In the genomic region with DNA sequence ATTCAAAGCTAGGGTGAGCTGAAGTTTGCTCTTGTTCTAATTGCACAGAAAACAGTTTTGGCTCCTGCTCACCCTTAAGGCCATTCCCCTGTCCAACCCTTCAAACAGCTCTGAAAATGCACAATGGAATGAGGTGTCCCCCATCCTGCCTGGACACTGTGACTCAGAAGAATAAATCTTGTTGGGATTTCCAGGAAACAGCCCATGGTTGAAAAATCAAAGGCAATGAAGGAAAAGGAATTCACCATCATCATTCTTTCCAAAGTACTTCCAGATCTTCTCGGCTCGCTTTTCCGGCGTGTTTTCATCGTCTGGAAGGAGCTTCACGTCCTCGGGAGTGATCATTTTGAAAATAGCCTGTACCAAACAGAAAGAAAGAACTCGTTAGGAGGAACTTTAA, we compare ENCODE assay signal across 18 cellular contexts. TPM values are rescaled to one million over a fixed set of nuclear protein-coding genes. Genes with fewer than 3 reads are reported as not detected.
DNase-seq lines count a peak whose midpoint lies in the region; ATAC-seq and TF ChIP-seq lines count a peak whose summit lies in the region.
"Had no signal": no experiment of that assay in that cellular context is flagged by ENCODE, and none has a peak within 500 bp of the region (broad histone marks: within the 10 kb centered on the region; RNA-seq: fewer than 3 reads in every experiment).

No MANE protein-coding gene starts in this region.

- DNase-seq in HS-5 (ENCODE audit: low read depth) (peak; percentile 68), astrocyte of the spinal cord (ENCODE audit: low read depth, low spot score) (peak; percentile 51), mucosa of descending colon (no peak), aorta (no peak), NCI-H524 (lab: John Stamatoyannopoulos, UW) (no peak), HCEC 1CT (no peak), NCI-H345 (lab: John Stamatoyannopoulos, UW) (no peak)
- DNase-seq: activated T-cell treated with anti-CD3 and anti-CD28 coated beads for 4 hours, anterior cingulate cortex, Calu3, midbrain, NCI-H1105 treated with DMSO at 0.1 percent for 48 hours, NCI-H510A treated with DMSO at 0.1 percent for 48 hours, SHP77 treated with DMSO at 0.1 percent for 48 hours had no signal

- H3K36me3 ChIP-seq in mucosa of descending colon (ENCODE audit: low read depth): no peaks in the 10 kb centered on the region
- no peaks in the 10 kb centered on the region for H3K36me3 ChIP-seq in aorta (ENCODE audit: control insufficient read depth in 1 of 2, insufficient read depth in 2 of 2, low read length in 1 of 2)

- H3K27me3 ChIP-seq in aorta (ENCODE audit: control insufficient read depth in 1 of 2, insufficient read depth in 2 of 2, low read length in 1 of 2): no peaks in the 10 kb centered on the region

- intact Hi-C loops in mucosa of descending colon (cut with DNase I, micrococcal nuclease) (no loop called here), aorta (cut with DNase I) (no loop called here)

- no peaks in the 10 kb centered on the region for H3K4me1 ChIP-seq in mucosa of descending colon (ENCODE audit: low read depth)
- H3K4me1 ChIP-seq in aorta (ENCODE audit: control insufficient read depth in 1 of 2, insufficient read depth in 2 of 2, low read length in 2 of 2): no peaks in the 10 kb centered on the region

- TF ChIP-seq CTCF in astrocyte of the spinal cord (IDR thresholded peaks at IDR 0.05; ENCODE audit: low read depth, low read length) (no peak), mucosa of descending colon (IDR thresholded peaks at IDR 0.05) (no peak)

- H3K4me3 ChIP-seq in astrocyte of the spinal cord (ENCODE audit: low read depth, low read length) (no peak overlapping the region), mucosa of descending colon (no peak overlapping the region), aorta (ENCODE audit: low read length in 2 of 2) (no peak overlapping the region)

- ATAC-seq in mucosa of descending colon (peak; percentile 18), aorta (ENCODE audit: low FRiP score) (peak; percentile 51)

- no peaks in the 10 kb centered on the region for H3K9me3 ChIP-seq in mucosa of descending colon
- no peaks in the 10 kb centered on the region for H3K9me3 ChIP-seq in aorta (ENCODE audit: control insufficient read depth, low read length)

- H3K27ac ChIP-seq in aorta (ENCODE audit: low read depth in 1 of 2, low read length in 2 of 2): no peak overlapping the region
- H3K27ac ChIP-seq: VCaP had no signal

- WGBS in aorta, 2 donors: 21 to 35% methylated on average over 8 of the region's 8 CpGs

- in situ Hi-C loops in astrocyte of the spinal cord (cut with HindIII; ENCODE audit: low sequenced_read_pairs): no loop called here

RNA-seq across cellular contexts. Expression of a gene that starts 4.3 kb away (rescaled TPM):
- total RNA-seq in mucosa of descending colon (under 1 TPM in 2 of 3 donors, not detected in 1; 0.16 to 0.27 TPM), aorta (1 to 10 TPM in 1 of 2 donors, under 1 TPM in 1; 0.23 to 1.0 TPM)
- not detected for polyA plus RNA-seq in aorta
- total RNA-seq: Calu3, H4, HT-29, pulmonary artery endothelial cell had no signal

Comparison
In these comparisons a context has a peak if more than half of its experiments do, and no peak if none do; other contexts are left out.
1. DNase-seq: peak in HS-5 (single experiment) and astrocyte of the spinal cord (single experiment); none in mucosa of descending colon (0 of 3), aorta (0 of 2), NCI-H524 (0 of 2), HCEC 1CT (single experiment) and NCI-H345 (single experiment).